ENCODE assay signal across 21 cellular contexts in genomic region chr4:61245321-61245720, GRCh38. TPM values are rescaled to one million over a fixed set of nuclear protein-coding genes. Genes with fewer than 3 reads are reported as not detected.
"Had no signal": no experiment of that assay in that cellular context is flagged by ENCODE, and none has a peak within 500 bp of the region (broad histone marks: within the 10 kb centered on the region; RNA-seq: fewer than 3 reads in every experiment).

No MANE protein-coding gene starts in this region.

- H3K9me3 ChIP-seq: body of pancreas, left lung, neutrophil, pancreas, transverse colon had no signal

- H3K36me3 ChIP-seq: left lung, neutrophil, pancreas, spleen, transverse colon had no signal

- ATAC-seq: activated T-helper 17 cell treated with anti-CD3 and anti-CD28 coated beads, Interleukin-2, amount 50 U/mL, for 72 hours; body of pancreas; left lung; naive thymus-derived CD8-positive, alpha-beta T cell; pancreas had no signal

- H3K36me3 Mint-ChIP-seq: activated naive CD8-positive, alpha-beta T cell treated with anti-CD3 and anti-CD28 coated beads for 36 hours; memory B cell; naive thymus-derived CD8-positive, alpha-beta T cell had no signal

- H3K9me3 Mint-ChIP-seq: activated naive CD8-positive, alpha-beta T cell treated with anti-CD3 and anti-CD28 coated beads for 36 hours; endodermal cell; memory B cell had no signal

- H3K4me3 Mint-ChIP-seq: activated CD4-positive, alpha-beta memory T cell treated with anti-CD3 and anti-CD28 coated beads, Interleukin-2, amount 10 ng/mL, durations not matched to agents 7 days and 5 days; activated naive CD8-positive, alpha-beta T cell treated with anti-CD3 and anti-CD28 coated beads for 36 hours; activated T-helper 17 cell treated with anti-CD3 and anti-CD28 coated beads, Interleukin-2, amount 50 U/mL, for 72 hours; endodermal cell; memory B cell; naive thymus-derived CD8-positive, alpha-beta T cell had no signal

- H3K4me3 ChIP-seq: body of pancreas, left lung, pancreas, spleen, transverse colon had no signal

- H3K27me3 Mint-ChIP-seq: activated CD4-positive, alpha-beta memory T cell treated with anti-CD3 and anti-CD28 coated beads, Interleukin-2, amount 10 ng/mL, durations not matched to agents 7 days and 5 days; activated naive CD8-positive, alpha-beta T cell treated with anti-CD3 and anti-CD28 coated beads for 36 hours; activated T-helper 17 cell treated with anti-CD3 and anti-CD28 coated beads, Interleukin-2, amount 50 U/mL, for 72 hours; memory B cell; naive thymus-derived CD8-positive, alpha-beta T cell had no signal

- H3K27ac ChIP-seq: body of pancreas, epithelial cell of prostate, left lung, neutrophil, pancreas, spleen, transverse colon had no signal

- DNase-seq: activated CD4-positive, alpha-beta memory T cell treated with anti-CD3 and anti-CD28 coated beads, Interleukin-2, amount 10 ng/mL, durations not matched to agents 7 days and 5 days; activated CD4-positive, alpha-beta T cell treated with anti-CD3 and anti-CD28 coated beads for 48 hours; activated CD4-positive, CD25-positive, alpha-beta regulatory T cell; activated naive CD4-positive, alpha-beta T cell; activated naive CD8-positive, alpha-beta T cell treated with anti-CD3 and anti-CD28 coated beads for 36 hours; activated T-cell treated with anti-CD3 and anti-CD28 coated beads, Interleukin-2, amount 50 U/mL, for 1 hour; body of pancreas; central memory CD4-positive, alpha-beta T cell; endodermal cell; foreskin fibroblast; kidney; left lung; naive thymus-derived CD8-positive, alpha-beta T cell; pancreas; spleen; stimulated activated naive CD4-positive, alpha-beta T cell; transverse colon had no signal

- H3K4me1 Mint-ChIP-seq: activated CD4-positive, alpha-beta memory T cell treated with anti-CD3 and anti-CD28 coated beads, Interleukin-2, amount 10 ng/mL, durations not matched to agents 7 days and 5 days; activated naive CD8-positive, alpha-beta T cell treated with anti-CD3 and anti-CD28 coated beads for 36 hours; activated T-helper 17 cell treated with anti-CD3 and anti-CD28 coated beads, Interleukin-2, amount 50 U/mL, for 72 hours; memory B cell; naive thymus-derived CD8-positive, alpha-beta T cell had no signal

- H3K27me3 ChIP-seq: body of pancreas, left lung, neutrophil, pancreas, spleen, transverse colon had no signal

- H3K27ac Mint-ChIP-seq: activated CD4-positive, alpha-beta memory T cell treated with anti-CD3 and anti-CD28 coated beads, Interleukin-2, amount 10 ng/mL, durations not matched to agents 7 days and 5 days; activated naive CD8-positive, alpha-beta T cell treated with anti-CD3 and anti-CD28 coated beads for 36 hours; activated T-helper 17 cell treated with anti-CD3 and anti-CD28 coated beads, Interleukin-2, amount 50 U/mL, for 72 hours; endodermal cell; memory B cell; naive thymus-derived CD8-positive, alpha-beta T cell had no signal

- H3K4me1 ChIP-seq: body of pancreas, left lung, pancreas, spleen had no signal

RNA-seq across cellular contexts. Expression of gene ADGRL3, which starts 45.2 kb away (rescaled TPM):
- total RNA-seq: activated CD4-positive, alpha-beta memory T cell treated with anti-CD3 and anti-CD28 coated beads, Interleukin-2, amount 10 ng/mL, durations not matched to agents 7 days and 5 days; activated naive CD8-positive, alpha-beta T cell treated with anti-CD3 and anti-CD28 coated beads for 36 hours; activated T-helper 17 cell treated with anti-CD3 and anti-CD28 coated beads, Interleukin-2, amount 50 U/mL, for 72 hours; naive thymus-derived CD8-positive, alpha-beta T cell had no signal
